ENCODE assay signal across 18 cellular contexts in the genomic region with DNA sequence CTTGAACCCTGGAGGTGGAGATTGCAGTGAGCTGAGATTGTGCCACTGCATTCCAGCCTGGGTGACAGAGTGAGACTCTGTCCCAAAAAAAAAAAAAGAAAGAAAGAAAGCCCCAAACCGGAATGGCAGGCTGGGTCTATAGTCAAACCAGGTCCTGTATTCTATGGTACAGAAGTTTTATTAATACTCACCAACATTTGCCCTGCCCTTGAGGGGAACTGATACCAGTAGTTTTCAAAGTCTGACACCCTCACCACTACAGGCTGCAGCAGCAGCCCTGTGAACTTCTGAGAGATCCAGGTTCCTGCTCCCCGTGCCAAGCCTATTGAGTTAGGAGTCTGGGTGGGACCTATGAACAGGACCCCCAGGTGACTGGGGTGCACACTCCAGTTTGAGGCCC.
DNase-seq lines count a peak whose midpoint lies in the region; ATAC-seq, FAIRE-seq and TF ChIP-seq lines count a peak whose summit lies in the region.
"Had no signal": no experiment of that assay in that cellular context is flagged by ENCODE, and none has a peak within 500 bp of the region (broad histone marks: within the 10 kb centered on the region; RNA-seq: fewer than 3 reads in every experiment).

No MANE protein-coding gene starts in this region.

- H3K9me3 Mint-ChIP-seq in activated CD4-positive, alpha-beta memory T cell treated with anti-CD3 and anti-CD28 coated beads for 36 hours, result peaks cover 8% of the 10 kb centered on the region

- no peak overlapping the region for H3K4me3 ChIP-seq in PC-3 (ENCODE audit: low read length)
- H3K4me3 ChIP-seq: A549, psoas muscle, vagina had no signal

- H3K9me2 ChIP-seq in PC-3 (replicated peaks; ENCODE audit: low read length), result no peaks in the 10 kb centered on the region

- no peak overlapping the region for H3K4me3 Mint-ChIP-seq in activated CD4-positive, alpha-beta memory T cell treated with anti-CD3 and anti-CD28 coated beads for 36 hours

- H3K79me2 ChIP-seq in PC-3 (ENCODE audit: low read length), result no peaks in the 10 kb centered on the region

- POLR2A ChIA-PET in PC-3 (lab: Charles Lee; ENCODE audit: unreplicated experiment), result no interaction called here
- POLR2A ChIA-PET in activated CD4-positive, alpha-beta memory T cell treated with anti-CD3 and anti-CD28 coated beads for 36 hours (lab: Charles Lee), result no interaction called here

- H3K4me1 ChIP-seq in PC-3 (ENCODE audit: insufficient read depth, low read length), result peaks cover 36% of the 10 kb centered on the region
- H3K4me1 ChIP-seq: A549, psoas muscle had no signal

- peaks cover 20% of the 10 kb centered on the region for H3K4me1 Mint-ChIP-seq in activated CD4-positive, alpha-beta memory T cell treated with anti-CD3 and anti-CD28 coated beads for 36 hours (ENCODE audit: low read depth)

- no peaks in the 10 kb centered on the region for H3K27me3 Mint-ChIP-seq in activated CD4-positive, alpha-beta memory T cell treated with anti-CD3 and anti-CD28 coated beads for 36 hours

- no peak overlapping the region for H2AFZ ChIP-seq in PC-3 (ENCODE audit: low read length)

- no peak for TF ChIP-seq CTCF in PC-3 (conservative IDR thresholded peaks at IDR 0.05; ENCODE audit: low read depth, low read length)

- intact Hi-C loops in PC-3 (cut with micrococcal nuclease), result no loop called here
- intact Hi-C loops in activated CD4-positive, alpha-beta memory T cell treated with anti-CD3 and anti-CD28 coated beads for 36 hours (cut with micrococcal nuclease), result loop anchor here (2.0 kb wide), 1 partner anchor 17 kb away; no protein-coding TSS in a partner anchor

- CTCF ChIA-PET in PC-3 (lab: Charles Lee), result interaction anchor here (0.6 kb wide), 1 partner anchor 263 kb away, joined by 5 read pairs; no protein-coding TSS in a partner anchor
- CTCF ChIA-PET in activated CD4-positive, alpha-beta memory T cell treated with anti-CD3 and anti-CD28 coated beads for 36 hours (lab: Charles Lee), result interaction anchor here (0.6 kb wide), 1 partner anchor 17 kb away, joined by 3 read pairs; no protein-coding TSS in a partner anchor

- no peaks in the 10 kb centered on the region for H3K27me3 ChIP-seq in PC-3 (ENCODE audit: low read length)
- H3K27me3 ChIP-seq: vagina had no signal

- ATAC-seq in GM19395 (IDR thresholded peaks at IDR 0.05; ENCODE audit: unreplicated experiment), result peak; percentile 72
- ATAC-seq in HG02884 (IDR thresholded peaks at IDR 0.05; ENCODE audit: unreplicated experiment), result peak; percentile 65
- ATAC-seq in PC-3, result no peak
- ATAC-seq: A549, psoas muscle had no signal

- H4K20me1 ChIP-seq in PC-3 (ENCODE audit: low read length), result no peaks in the 10 kb centered on the region

- H3K27ac Mint-ChIP-seq in activated CD4-positive, alpha-beta memory T cell treated with anti-CD3 and anti-CD28 coated beads for 36 hours, result no peak overlapping the region

- DNase-seq in GM12891 (ENCODE audit: insufficient read length, low spot score) (no peak), PC-3 (peak; percentile 13), middle frontal gyrus (ENCODE audit: extremely low spot score, low spot score) (no peak), GM03348 (ENCODE audit: low spot score) (no peak), NK-92 (lab: John Stamatoyannopoulos, UW; ENCODE audit: unreplicated experiment) (no peak)
- no peak for DNase-seq in activated CD4-positive, alpha-beta memory T cell treated with anti-CD3 and anti-CD28 coated beads for 36 hours
- DNase-seq: activated CD4-positive, CD25-positive, alpha-beta regulatory T cell treated with anti-CD3 and anti-CD28 coated beads, Interleukin-2, amount 50 U/mL, for 72 hours; COR-L47; NCI-H2029 treated with DMSO at 0.1 percent for 48 hours; psoas muscle had no signal

- H3F3A ChIP-seq in PC-3 (ENCODE audit: low read length, unreplicated experiment), result no peaks in the 10 kb centered on the region

- peak overlapping the region; percentile 74 for H3K4me2 ChIP-seq in PC-3 (ENCODE audit: low read length)
- H3K4me2 ChIP-seq: A549 had no signal

- peak overlapping the region; percentile 72 for H3K27ac ChIP-seq in PC-3 (ENCODE audit: low read length)
- H3K27ac ChIP-seq: A549, foreskin keratinocyte, HL-60, psoas muscle, vagina had no signal

- H3K9me3 ChIP-seq in PC-3 (ENCODE audit: low read length), result no peaks in the 10 kb centered on the region
- H3K9me3 ChIP-seq: A549, psoas muscle, vagina had no signal

- peaks cover 1% of the 10 kb centered on the region for H3K36me3 Mint-ChIP-seq in activated CD4-positive, alpha-beta memory T cell treated with anti-CD3 and anti-CD28 coated beads for 36 hours

- no peak overlapping the region for H3K9ac ChIP-seq in PC-3 (ENCODE audit: low read length)

- BruUV-seq in PC-3 (replicated peaks; lab: Mats Ljungman, UMichigan), result no TSS peak

- FAIRE-seq in GM12891 (lab: Jason Lieb, UNC), result peak; percentile 72
- FAIRE-seq: A549, astrocyte, islet of Langerhans had no signal

- TF ChIP-seq POLR2A in GM12891 (IDR thresholded peaks at IDR 0.05; ENCODE audit: low read depth, low read length), result no peak

- H3K36me3 ChIP-seq in PC-3 (ENCODE audit: low read depth, low read length), result no peaks in the 10 kb centered on the region
- H3K36me3 ChIP-seq: vagina had no signal

TF ChIP-seq in GM12891, 5 proteins besides CTCF, POLR2A, EP300 and RAD21:
- TF ChIP-seq TAF1 (IDR thresholded peaks at IDR 0.05; ENCODE audit: low read depth, low read length), result no peak
- peak; percentile 93 for TF ChIP-seq SPI1 (IDR thresholded peaks at IDR 0.05; ENCODE audit: low read depth, low read length)
